Comparison of ENCODE assay signal across 1 cellular context in genomic region chr10:102743078-102743587, GRCh38.
TF ChIP-seq lines count a peak whose summit lies in the region.

No MANE protein-coding gene starts in this region.

TF ChIP-seq in K562, 482 proteins besides CTCF, POLR2A, EP300 and RAD21 (continued from another document and continues in another):
- TF ChIP-seq PKNOX1 (IDR thresholded peaks at IDR 0.05) (no peak), KAT7 (CRISPR knock-in tag; IDR thresholded peaks at IDR 0.05; ENCODE audit: borderline replicate concordance) (no peak), MTA3 (IDR thresholded peaks at IDR 0.05; ENCODE audit: borderline replicate concordance) (no peak), DNMT1 (IDR thresholded peaks at IDR 0.05) (no peak), MECOM (CRISPR knock-in tag; IDR thresholded peaks at IDR 0.05) (peak; percentile 60; the same call in 1 of the 2 replicates), ZNF766 (CRISPR knock-in tag; conservative IDR thresholded peaks at IDR 0.05) (no peak; the same call in 1 of the 2 replicates), ZNF668 (CRISPR knock-in tag; IDR thresholded peaks at IDR 0.05) (peak; percentile 74; the same call in 1 of the 2 replicates), ZBTB49 (CRISPR knock-in tag; IDR thresholded peaks at IDR 0.05; ENCODE audit: borderline replicate concordance) (no peak), ZNF324 (CRISPR knock-in tag; IDR thresholded peaks at IDR 0.05) (no peak), KLF1 (tag; IDR thresholded peaks at IDR 0.05) (no peak), E4F1 (CRISPR knock-in tag; IDR thresholded peaks at IDR 0.05; ENCODE audit: borderline replicate concordance) (no peak), ID3 (CRISPR knock-in tag; IDR thresholded peaks at IDR 0.05) (0 out of 2 replicates have a peak, but pooled peaks have one; percentile 17), ID3 (tag; IDR thresholded peaks at IDR 0.05) (peak; percentile 95), CEBPZ (IDR thresholded peaks at IDR 0.05; ENCODE audit: borderline replicate concordance, low read depth, low read length) (no peak), TRIM28 (IDR thresholded peaks at IDR 0.05) (no peak), ETS1 (conservative IDR thresholded peaks at IDR 0.05; ENCODE audit: control insufficient read depth, low read depth, low read length) (no peak), ILF3 (IDR thresholded peaks at IDR 0.05; ENCODE audit: borderline replicate concordance) (no peak), FOSL1 (tag; conservative IDR thresholded peaks at IDR 0.05) (no peak), BACH1 (tag; IDR thresholded peaks at IDR 0.05) (peak; percentile 78; the same call in 1 of the 2 replicates), FIP1L1 (IDR thresholded peaks at IDR 0.05; ENCODE audit: low read depth, low read length, poor library complexity, severe bottlenecking) (no peak), CHD7 (IDR thresholded peaks at IDR 0.05; ENCODE audit: low read depth, low read length) (no peak), NFATC3 (IDR thresholded peaks at IDR 0.05) (no peak), NONO (IDR thresholded peaks at IDR 0.05; ENCODE audit: low read depth in 2 of 2, low read length in 1 of 2) (no peak), ZNF592 (IDR thresholded peaks at IDR 0.05) (peak; percentile 95), NFXL1 (CRISPR knock-in tag; IDR thresholded peaks at IDR 0.05) (no peak), ZNF696 (CRISPR knock-in tag; conservative IDR thresholded peaks at IDR 0.05) (no peak), ZSCAN29 (IDR thresholded peaks at IDR 0.05) (no peak)
